21 cellular contexts compared by ENCODE assay signal in the genomic region with DNA sequence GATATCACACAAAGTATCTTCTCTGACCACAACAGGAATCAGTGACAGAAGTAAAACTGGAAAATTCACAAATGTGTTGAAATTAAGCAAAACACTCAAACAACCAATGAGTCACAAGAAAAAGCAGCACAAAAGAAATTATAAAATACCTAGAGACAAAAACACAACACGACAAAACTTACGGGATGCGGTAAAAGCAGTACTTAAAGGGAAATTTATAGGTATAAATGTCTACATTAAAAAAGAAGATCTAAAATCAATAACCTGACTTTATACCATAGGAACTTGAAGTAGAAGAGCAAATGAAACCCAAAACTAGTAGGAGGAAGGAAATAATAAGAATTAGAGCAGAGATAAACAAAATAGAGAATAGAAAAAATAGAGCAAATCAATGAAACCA. TPM values are rescaled to one million over a fixed set of nuclear protein-coding genes. Genes with fewer than 3 reads are reported as not detected.
A peak's percentile ranks its signal among the peaks of the same experiment; 100 is the strongest.
DNase-seq lines count a peak whose midpoint lies in the region; ATAC-seq and TF ChIP-seq lines count a peak whose summit lies in the region.
"Had no signal": no experiment of that assay in that cellular context is flagged by ENCODE, and none has a peak within 500 bp of the region (broad histone marks: within the 10 kb centered on the region; RNA-seq: fewer than 3 reads in every experiment).

No MANE protein-coding gene starts in this region.

- H3K27ac ChIP-seq in upper lobe of left lung = no peak overlapping the region
- H3K27ac ChIP-seq: BLaER1 treated with 17β-estradiol and CSF1 and Interleukin-3, amounts not matched to agents 10 nM and 100 nM; KMS-11 had no signal

- H3K36me3 Mint-ChIP-seq in T-helper 2 cell treated with Interferon-gamma antibody and Interleukin-4, amounts not matched to agents 5 μg/mL and 100 μg/mL, for 36 hours (ENCODE audit: low read depth) = peaks cover 6% of the 10 kb centered on the region
- H3K36me3 Mint-ChIP-seq in natural killer cell treated with Interleukin-12 subunit alpha and Interleukin-12 subunit beta and Interleukin-15 and Interleukin-18, amount 100 ng/mL, for 72 hours = no peaks in the 10 kb centered on the region
- no peaks in the 10 kb centered on the region for H3K36me3 Mint-ChIP-seq in natural killer cell
- H3K36me3 Mint-ChIP-seq in activated B cell treated with CpG ODN at 0.5 μM for 24 hours (ENCODE audit: low read depth) = peaks cover 2% of the 10 kb centered on the region
- H3K36me3 Mint-ChIP-seq in stimulated activated memory B cell treated with anti-CD40 and anti-IgM and Interleukin-4, amounts not matched to agents 10 μg/mL and 1 μg/mL and 100 μg/mL, for 72 hours = no peaks in the 10 kb centered on the region

- no peak for TF ChIP-seq EP300 in upper lobe of left lung (IDR thresholded peaks at IDR 0.05)

- peak overlapping the region; percentile 45 for H3K4me3 Mint-ChIP-seq in T-helper 2 cell treated with Interferon-gamma antibody and Interleukin-4, amounts not matched to agents 5 μg/mL and 100 μg/mL, for 36 hours
- H3K4me3 Mint-ChIP-seq in natural killer cell treated with Interleukin-12 subunit alpha and Interleukin-12 subunit beta and Interleukin-15 and Interleukin-18, amount 100 ng/mL, for 72 hours = peak overlapping the region; percentile 68
- H3K4me3 Mint-ChIP-seq in natural killer cell (no peak overlapping the region), activated B cell treated with CpG ODN at 0.5 μM for 24 hours (no peak overlapping the region)
- peak overlapping the region; percentile 2 for H3K4me3 Mint-ChIP-seq in stimulated activated memory B cell treated with anti-CD40 and anti-IgM and Interleukin-4, amounts not matched to agents 10 μg/mL and 1 μg/mL and 100 μg/mL, for 72 hours

- H3K36me3 ChIP-seq in upper lobe of left lung = no peaks in the 10 kb centered on the region
- H3K36me3 ChIP-seq: BLaER1 treated with 17β-estradiol and CSF1 and Interleukin-3, amounts not matched to agents 10 nM and 100 nM had no signal

- no peak for TF ChIP-seq POLR2A in upper lobe of left lung (IDR thresholded peaks at IDR 0.05)

- TF ChIP-seq CTCF in natural killer cell (IDR thresholded peaks at IDR 0.05) = no peak
- TF ChIP-seq CTCF in activated B cell treated with CpG ODN at 0.5 μM for 24 hours (IDR thresholded peaks at IDR 0.05) = no peak
- no peak for TF ChIP-seq CTCF in upper lobe of left lung (IDR thresholded peaks at IDR 0.05)

- H3K27me3 ChIP-seq in upper lobe of left lung = no peaks in the 10 kb centered on the region
- H3K27me3 ChIP-seq: BLaER1 treated with 17β-estradiol and CSF1 and Interleukin-3, amounts not matched to agents 10 nM and 100 nM had no signal

- no peaks in the 10 kb centered on the region for H3K9me3 ChIP-seq in upper lobe of left lung

- peaks cover 0 to 14% (median 0%) of the 10 kb centered on the region in 4 donors for H3K4me1 ChIP-seq in upper lobe of left lung

- H3K9me3 Mint-ChIP-seq in T-helper 2 cell treated with Interferon-gamma antibody and Interleukin-4, amounts not matched to agents 5 μg/mL and 100 μg/mL, for 36 hours = no peaks in the 10 kb centered on the region
- H3K9me3 Mint-ChIP-seq in natural killer cell treated with Interleukin-12 subunit alpha and Interleukin-12 subunit beta and Interleukin-15 and Interleukin-18, amount 100 ng/mL, for 72 hours = no peaks in the 10 kb centered on the region
- H3K9me3 Mint-ChIP-seq in natural killer cell (no peaks in the 10 kb centered on the region), activated B cell treated with CpG ODN at 0.5 μM for 24 hours (no peaks in the 10 kb centered on the region)
- no peaks in the 10 kb centered on the region for H3K9me3 Mint-ChIP-seq in stimulated activated memory B cell treated with anti-CD40 and anti-IgM and Interleukin-4, amounts not matched to agents 10 μg/mL and 1 μg/mL and 100 μg/mL, for 72 hours

- H3K4me1 Mint-ChIP-seq in T-helper 2 cell treated with Interferon-gamma antibody and Interleukin-4, amounts not matched to agents 5 μg/mL and 100 μg/mL, for 36 hours (ENCODE audit: low read depth) = peaks cover 28% of the 10 kb centered on the region
- peaks cover 26 to 33% of the 10 kb centered on the region in 2 donors for H3K4me1 Mint-ChIP-seq in natural killer cell treated with Interleukin-12 subunit alpha and Interleukin-12 subunit beta and Interleukin-15 and Interleukin-18, amount 100 ng/mL, for 72 hours (ENCODE audit: low read depth in 2 of 2)
- H3K4me1 Mint-ChIP-seq in natural killer cell (peaks cover 10 to 14% of the 10 kb centered on the region in 2 donors), activated B cell treated with CpG ODN at 0.5 μM for 24 hours (peaks cover 22% of the 10 kb centered on the region)
- peaks cover 22% of the 10 kb centered on the region for H3K4me1 Mint-ChIP-seq in stimulated activated memory B cell treated with anti-CD40 and anti-IgM and Interleukin-4, amounts not matched to agents 10 μg/mL and 1 μg/mL and 100 μg/mL, for 72 hours

- CTCF ChIA-PET in activated B cell treated with CpG ODN at 0.5 μM for 24 hours (lab: Charles Lee) = no interaction called here

- peaks cover 32% of the 10 kb centered on the region for H3K27me3 Mint-ChIP-seq in T-helper 2 cell treated with Interferon-gamma antibody and Interleukin-4, amounts not matched to agents 5 μg/mL and 100 μg/mL, for 36 hours (ENCODE audit: low read depth)
- peaks cover 8 to 9% of the 10 kb centered on the region in 2 donors for H3K27me3 Mint-ChIP-seq in natural killer cell treated with Interleukin-12 subunit alpha and Interleukin-12 subunit beta and Interleukin-15 and Interleukin-18, amount 100 ng/mL, for 72 hours
- H3K27me3 Mint-ChIP-seq in natural killer cell (ENCODE audit: low read depth in 2 of 2) (peaks cover 9 to 25% of the 10 kb centered on the region in 2 donors), activated B cell treated with CpG ODN at 0.5 μM for 24 hours (peaks cover 13% of the 10 kb centered on the region)
- peaks cover 25% of the 10 kb centered on the region for H3K27me3 Mint-ChIP-seq in stimulated activated memory B cell treated with anti-CD40 and anti-IgM and Interleukin-4, amounts not matched to agents 10 μg/mL and 1 μg/mL and 100 μg/mL, for 72 hours

- ATAC-seq in natural killer cell treated with Interleukin-12 subunit alpha and Interleukin-12 subunit beta and Interleukin-15 and Interleukin-18, amount 100 ng/mL, for 72 hours = no peak
- ATAC-seq in natural killer cell = no peak
- ATAC-seq in activated B cell treated with CpG ODN at 0.5 μM for 24 hours (ENCODE audit: low read depth) = no peak
- ATAC-seq in stimulated activated memory B cell treated with anti-CD40 and anti-IgM and Interleukin-4, amounts not matched to agents 10 μg/mL and 1 μg/mL and 100 μg/mL, for 72 hours = no peak
- no peak for ATAC-seq in upper lobe of left lung (ENCODE audit: low FRiP score in 2 of 2)
- ATAC-seq: PC-3 had no signal

- no peak overlapping the region for H3K27ac Mint-ChIP-seq in T-helper 2 cell treated with Interferon-gamma antibody and Interleukin-4, amounts not matched to agents 5 μg/mL and 100 μg/mL, for 36 hours
- H3K27ac Mint-ChIP-seq in natural killer cell treated with Interleukin-12 subunit alpha and Interleukin-12 subunit beta and Interleukin-15 and Interleukin-18, amount 100 ng/mL, for 72 hours = peak overlapping the region; percentile 5 to 34
- H3K27ac Mint-ChIP-seq in natural killer cell (no peak overlapping the region), activated B cell treated with CpG ODN at 0.5 μM for 24 hours (peak overlapping the region; percentile 26)
- H3K27ac Mint-ChIP-seq in stimulated activated memory B cell treated with anti-CD40 and anti-IgM and Interleukin-4, amounts not matched to agents 10 μg/mL and 1 μg/mL and 100 μg/mL, for 72 hours = peak overlapping the region; percentile 8
- H3K27ac Mint-ChIP-seq: CD4-positive, alpha-beta memory T cell had no signal

- DNase-seq in T-helper 2 cell treated with Interferon-gamma antibody and Interleukin-4, amounts not matched to agents 5 μg/mL and 100 μg/mL, for 36 hours (ENCODE audit: low spot score) = no peak
- no peak for DNase-seq in T-helper 2 cell
- no peak for DNase-seq in natural killer cell treated with Interleukin-12 subunit alpha and Interleukin-12 subunit beta and Interleukin-15 and Interleukin-18, amount 100 ng/mL, for 72 hours (ENCODE audit: low spot score)
- no peak for DNase-seq in natural killer cell
- DNase-seq in activated B cell treated with CpG ODN at 0.5 μM for 24 hours = no peak
- no peak for DNase-seq in activated CD4-positive, CD25-positive, alpha-beta regulatory T cell (lab: John Stamatoyannopoulos, UW)
- no peak for DNase-seq in upper lobe of left lung
- DNase-seq: 8988T; CD4-positive, alpha-beta memory T cell; DMS153; GOT3; HCEC 1CT; NCI-H1694 treated with DMSO at 0.1 percent for 48 hours; NCI-H2081 treated with DMSO at 0.1 percent for 48 hours; NCI-H2171 treated with DMSO at 0.1 percent for 48 hours; NCI-H524 treated with DMSO at 0.1 percent for 48 hours; PC-3; Right ventricle myocardium superior had no signal

- intact Hi-C loops in natural killer cell (cut with micrococcal nuclease) (loop anchor here (10.0 kb wide), 1 partner anchor 280 kb away; a partner anchor contains a TSS), activated B cell treated with CpG ODN at 0.5 μM for 24 hours (cut with micrococcal nuclease) (loop anchor here (5.0 to 10.0 kb wide), 7 partner anchors 137 to 1487 kb away; a partner anchor contains a TSS)

- POLR2A ChIA-PET in activated B cell treated with CpG ODN at 0.5 μM for 24 hours (lab: Charles Lee) = no interaction called here

- 94 to 98% methylated on average over 3 of the region's 3 CpGs for WGBS in upper lobe of left lung, 2 donors

- no peak overlapping the region for H3K4me3 ChIP-seq in upper lobe of left lung
- H3K4me3 ChIP-seq: BLaER1 treated with 17β-estradiol and CSF1 and Interleukin-3, amounts not matched to agents 10 nM and 100 nM had no signal

RNA-seq across cellular contexts. Expression of a gene that starts 2.8 kb away (rescaled TPM):
- total RNA-seq in natural killer cell treated with Interleukin-12 subunit alpha and Interleukin-12 subunit beta and Interleukin-15 and Interleukin-18, amount 100 ng/mL, for 72 hours = 10 to 100 TPM; 25.6 to 33.3 TPM
- total RNA-seq in natural killer cell (10 to 100 TPM; 20.7 to 25.5 (median 24.9) TPM), activated B cell treated with CpG ODN at 0.5 μM for 24 hours (29.2 and 33.0 TPM in 2 replicates), upper lobe of left lung (10 to 100 TPM; 13.9 to 69.9 (median 36.6) TPM)

Comparison
In these comparisons a context has a peak if more than half of its experiments do, and no peak if none do; other contexts are left out.
1. H3K27ac Mint-ChIP-seq: peak in natural killer cell treated with Interleukin-12 subunit alpha and Interleukin-12 subunit beta and Interleukin-15 and Interleukin-18, amount 100 ng/mL, for 72 hours (2 of 2), activated B cell treated with CpG ODN at 0.5 μM for 24 hours (single experiment) and stimulated activated memory B cell treated with anti-CD40 and anti-IgM and Interleukin-4, amounts not matched to agents 10 μg/mL and 1 μg/mL and 100 μg/mL, for 72 hours (single experiment); none in T-helper 2 cell treated with Interferon-gamma antibody and Interleukin-4, amounts not matched to agents 5 μg/mL and 100 μg/mL, for 36 hours (single experiment) and natural killer cell (0 of 2).
2. H3K4me3 Mint-ChIP-seq: peak in T-helper 2 cell treated with Interferon-gamma antibody and Interleukin-4, amounts not matched to agents 5 μg/mL and 100 μg/mL, for 36 hours (single experiment), natural killer cell treated with Interleukin-12 subunit alpha and Interleukin-12 subunit beta and Interleukin-15 and Interleukin-18, amount 100 ng/mL, for 72 hours (single experiment) and stimulated activated memory B cell treated with anti-CD40 and anti-IgM and Interleukin-4, amounts not matched to agents 10 μg/mL and 1 μg/mL and 100 μg/mL, for 72 hours (single experiment); none in natural killer cell (single experiment) and activated B cell treated with CpG ODN at 0.5 μM for 24 hours (single experiment).